8 cellular contexts compared by ENCODE assay signal in the genomic region with DNA sequence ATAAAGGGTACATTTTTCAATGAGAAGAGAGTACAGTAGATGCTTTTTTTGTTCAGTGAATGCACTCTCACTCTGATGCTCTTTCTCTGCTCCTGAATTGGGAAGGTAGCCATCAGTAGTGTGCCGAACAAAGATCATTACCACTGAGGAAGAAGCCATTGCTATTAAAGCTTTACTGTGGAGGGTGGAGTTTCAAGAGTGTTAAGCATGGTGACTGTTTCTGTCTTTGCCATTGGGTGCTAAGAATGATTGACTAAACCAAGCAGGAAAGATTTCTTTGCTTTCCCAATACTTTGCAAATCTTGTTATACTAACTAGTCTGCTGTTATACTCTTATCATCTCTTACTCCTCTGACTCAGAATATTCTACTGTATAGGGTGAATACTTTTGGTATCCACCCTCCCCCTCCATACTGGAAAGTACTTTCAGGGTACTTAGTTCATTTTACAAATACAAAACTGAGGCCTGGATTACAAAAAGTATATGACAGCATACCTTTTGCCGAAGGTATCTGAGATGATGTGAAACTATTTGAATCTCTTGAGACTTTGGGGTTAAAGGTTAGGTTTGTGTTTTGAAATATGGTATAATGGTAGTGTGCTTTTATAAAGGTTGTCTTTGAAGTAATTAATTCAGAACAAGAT. TPM values are rescaled to one million over a fixed set of nuclear protein-coding genes. Genes with fewer than 3 reads are reported as not detected.
A peak's percentile ranks its signal among the peaks of the same experiment; 100 is the strongest.
DNase-seq lines count a peak whose midpoint lies in the region; ATAC-seq and TF ChIP-seq lines count a peak whose summit lies in the region.

No MANE protein-coding gene starts in this region.

- H3K36me3 Mint-ChIP-seq in CD14-positive monocyte (peaks cover 3 to 10% of the 10 kb centered on the region in 2 donors), GM23338 (ENCODE audit: low read depth) (peaks cover 12% of the 10 kb centered on the region; the same call in 2 of the 3 replicates)

- H3K27ac ChIP-seq in GM23338 (ENCODE audit: low read depth) (peak overlapping the region; percentile 92; the same call in 1 of the 2 replicates), RWPE1 (peak overlapping the region; percentile 91; the same call in 1 of the 2 replicates), duodenal mucosa (ENCODE audit: low read depth, low read length) (peak overlapping the region; percentile 24)

- H3K27ac Mint-ChIP-seq in CD14-positive monocyte (peak overlapping the region in 6 of 7 donors; percentile 23 to 98 (median 97)), GM23338 (peak overlapping the region; percentile 99)

- TF ChIP-seq CTCF in CD14-positive monocyte (IDR thresholded peaks at IDR 0.05) (no peak), GM23338 (conservative IDR thresholded peaks at IDR 0.05; ENCODE audit: low read depth in 2 of 2) (no peak), RWPE1 (conservative IDR thresholded peaks at IDR 0.05; ENCODE audit: low read depth) (no peak)

- CTCF ChIA-PET in RWPE1 (lab: Yijun Ruan, JAX) = interaction anchor here (0.6 to 2.1 kb wide), 3 partner anchors 15 to 604 kb away, joined by 3 to 6 read pairs (median 3); no protein-coding TSS in a partner anchor

- DNase-seq in CD14-positive monocyte (ENCODE audit: low spot score) (no peak), GM23338 (ENCODE audit: low spot score) (peak; percentile 31), RWPE1 (ENCODE audit: low spot score) (peak; percentile 73), myocyte (ENCODE audit: low read depth) (peak; percentile 32), left lobe of liver (ENCODE audit: low spot score) (no peak)
- no peak for DNase-seq in stimulated activated naive CD4-positive, alpha-beta T cell treated with Interleukin-2 at 50 U/mL for 16 hours (lab: John Stamatoyannopoulos, UW)

- peak overlapping the region; percentile 99 to 100 for H3K9ac ChIP-seq in duodenal mucosa (ENCODE audit: low read depth in 1 of 2, low read length in 2 of 2)

- H3K27me3 ChIP-seq in GM23338 (ENCODE audit: insufficient read depth) (no peaks in the 10 kb centered on the region), duodenal mucosa (ENCODE audit: control insufficient read depth in 1 of 2, insufficient read depth in 2 of 2, low read length in 2 of 2) (no peaks in the 10 kb centered on the region)

- peaks cover 16% of the 10 kb centered on the region for H4K20me1 ChIP-seq in GM23338 (replicated peaks; ENCODE audit: insufficient read depth)

- H3K4me3 ChIP-seq in GM23338 (peak overlapping the region; percentile 92), duodenal mucosa (ENCODE audit: low read depth in 1 of 2, low read length in 2 of 2) (peak overlapping the region; percentile 99 to 100)

- H3K27me3 Mint-ChIP-seq in CD14-positive monocyte (ENCODE audit: low read depth in 3 of 3) (peaks cover 0 to 1% (median 0%) of the 10 kb centered on the region in 3 donors), GM23338 (ENCODE audit: insufficient read depth, low read depth, poor library complexity) (peaks cover 13% of the 10 kb centered on the region)

- peak overlapping the region; percentile 94 for H3K4me2 ChIP-seq in GM23338

- POLR2A ChIA-PET in RWPE1 (lab: Yijun Ruan, JAX; ENCODE audit: low non-redundant PET) = no interaction called here

- H3K36me3 ChIP-seq in GM23338 (ENCODE audit: insufficient read depth) (no peaks in the 10 kb centered on the region; the same call in 1 of the 2 replicates), duodenal mucosa (ENCODE audit: control insufficient read depth in 1 of 2, insufficient read depth in 2 of 2, low read length in 2 of 2) (peaks cover 0 to 8% of the 10 kb centered on the region in 2 donors)

- peaks cover 63% of the 10 kb centered on the region for H3K79me2 ChIP-seq in GM23338 (replicated peaks; ENCODE audit: insufficient read depth)

- no peaks in the 10 kb centered on the region for H3K9me3 ChIP-seq in duodenal mucosa (ENCODE audit: control insufficient read depth in 1 of 2, low read length in 2 of 2)

- peak overlapping the region; percentile 99 for H3K4me3 Mint-ChIP-seq in CD14-positive monocyte
- peak overlapping the region; percentile 99 for H3K4me3 Mint-ChIP-seq in GM23338

- H3K4me1 Mint-ChIP-seq in CD14-positive monocyte = peaks cover 30% of the 10 kb centered on the region
- H3K4me1 Mint-ChIP-seq in GM23338 = peaks cover 9% of the 10 kb centered on the region; the same call in 2 of the 3 replicates

- H3F3A ChIP-seq in GM23338 (replicated peaks; ENCODE audit: low read depth) = no peaks in the 10 kb centered on the region

- H3K9me2 ChIP-seq in GM23338 (ENCODE audit: insufficient read depth) = no peaks in the 10 kb centered on the region

- H3K4me1 ChIP-seq in GM23338 (ENCODE audit: insufficient read depth) = peaks cover 7% of the 10 kb centered on the region
- peaks cover 6 to 13% of the 10 kb centered on the region in 2 donors for H3K4me1 ChIP-seq in duodenal mucosa (ENCODE audit: control insufficient read depth in 1 of 2, insufficient read depth in 2 of 2, low read length in 2 of 2)

- intact Hi-C loops in CD14-positive monocyte (cut with micrococcal nuclease) = no loop called here

- no peak overlapping the region for H2AFZ ChIP-seq in GM23338

- ATAC-seq in GM23338 (no peak), GM19328 (IDR thresholded peaks at IDR 0.05; ENCODE audit: unreplicated experiment) (no peak), left lobe of liver (no peak)

- H3K9me3 Mint-ChIP-seq in CD14-positive monocyte = no peaks in the 10 kb centered on the region
- peaks cover 5% of the 10 kb centered on the region; the same call in 2 of the 3 replicates for H3K9me3 Mint-ChIP-seq in GM23338

TF ChIP-seq in GM23338, 12 proteins besides CTCF, POLR2A, EP300 and RAD21:
- TF ChIP-seq JUNB (IDR thresholded peaks at IDR 0.05; ENCODE audit: unreplicated experiment) = no peak
- TF ChIP-seq ZNF114 (CRISPR knock-in tag; IDR thresholded peaks at IDR 0.05) = no peak
- TF ChIP-seq ZNF331 (CRISPR knock-in tag; IDR thresholded peaks at IDR 0.05; ENCODE audit: low read depth) = no peak
- no peak for TF ChIP-seq STAT1 (IDR thresholded peaks at IDR 0.05; ENCODE audit: unreplicated experiment)
- no peak; the same call in 1 of the 2 replicates for TF ChIP-seq POLR2AphosphoS5 (IDR thresholded peaks at IDR 0.05; ENCODE audit: low read depth)
- no peak for TF ChIP-seq CREB1 (CRISPR knock-in tag; IDR thresholded peaks at IDR 0.05; ENCODE audit: low read depth)

RNA-seq across cellular contexts. Expression of a gene that starts 1.7 kb away (rescaled TPM):
- polyA plus RNA-seq in CD14-positive monocyte (100 to 1,000 TPM; 300 to 310 TPM), GM23338 (2016; fragmentation: Nextera tagmentation; extraction: Ambion mirVana) (327 and 369 TPM in 2 replicates)
- 239 and 251 TPM in 2 replicates for total RNA-seq in GM23338 (2014; rRNA removed; shearing (Covaris generic))
- total RNA-seq in myocyte (170 and 185 TPM in 2 replicates), left lobe of liver (54.2 TPM)
- 173 TPM for polyA plus RNA-seq in myocyte (2012)

Comparison
In these comparisons a context has a peak if more than half of its experiments do, and no peak if none do; other contexts are left out.
1. DNase-seq: peak in GM23338 (single experiment), RWPE1 (single experiment) and myocyte (single experiment); none in CD14-positive monocyte (single experiment), left lobe of liver (single experiment) and stimulated activated naive CD4-positive, alpha-beta T cell treated with Interleukin-2 at 50 U/mL for 16 hours (single experiment).
2. H3K27ac ChIP-seq: peak in every context shown above with its lines; median percentile 92 in GM23338; 91 in RWPE1; 24 in duodenal mucosa.